ENCODE assay signal across 18 cellular contexts in genomic region chr2:144619760-144620159, GRCh38.
"Had no signal": no experiment of that assay in that cellular context is flagged by ENCODE, and none has a peak within 500 bp of the region (broad histone marks: within the 10 kb centered on the region; RNA-seq: fewer than 3 reads in every experiment).

No MANE protein-coding gene starts in this region.

- H3K4me3 ChIP-seq: heart right ventricle, pancreas, upper lobe of left lung had no signal

- ATAC-seq: heart right ventricle; left colon; pancreas; right cardiac atrium; stimulated activated naive CD8-positive, alpha-beta T cell treated with anti-CD3 and anti-CD28 coated beads, Interleukin-15, Interleukin-2, amounts not matched to agents 100 U/mL and 50 U/mL, for 24 hours had no signal

- H3K36me3 Mint-ChIP-seq: activated naive CD4-positive, alpha-beta T cell treated with anti-CD3 and anti-CD28 coated beads, Interleukin-2, amount 10 ng/mL, durations not matched to agents 7 days and 5 days had no signal

- H3K27ac Mint-ChIP-seq: activated naive CD4-positive, alpha-beta T cell treated with anti-CD3 and anti-CD28 coated beads, Interleukin-2, amount 10 ng/mL, durations not matched to agents 7 days and 5 days; brain; memory B cell; nephron progenitor cell had no signal

- H3K4me1 Mint-ChIP-seq: activated naive CD4-positive, alpha-beta T cell treated with anti-CD3 and anti-CD28 coated beads, Interleukin-2, amount 10 ng/mL, durations not matched to agents 7 days and 5 days; brain; nephron progenitor cell had no signal

- H3K4me3 Mint-ChIP-seq: activated naive CD4-positive, alpha-beta T cell treated with anti-CD3 and anti-CD28 coated beads, Interleukin-2, amount 10 ng/mL, durations not matched to agents 7 days and 5 days; brain; memory B cell; nephron progenitor cell had no signal

- H3K27me3 Mint-ChIP-seq: activated naive CD4-positive, alpha-beta T cell treated with anti-CD3 and anti-CD28 coated beads, Interleukin-2, amount 10 ng/mL, durations not matched to agents 7 days and 5 days; memory B cell had no signal

- DNase-seq: activated CD4-positive, CD25-positive, alpha-beta regulatory T cell treated with anti-CD3 and anti-CD28 coated beads, Interleukin-2, amount 50 U/mL, for 72 hours; activated CD8-positive, alpha-beta memory T cell treated with anti-CD3 and anti-CD28 coated beads, Interleukin-2, amount 50 U/mL, for 48 hours; activated effector memory CD4-positive, alpha-beta T cell treated with anti-CD3 and anti-CD28 coated beads, Interleukin-2, amount 50 U/mL, for 16 hours; activated naive CD4-positive, alpha-beta T cell treated with anti-CD3 and anti-CD28 coated beads, Interleukin-2, amount 10 ng/mL, durations not matched to agents 7 days and 5 days; activated T-cell treated with anti-CD3 and anti-CD28 coated beads, Interleukin-2, amount 50 U/mL, for 48 hours; aorta; erythroblast; foreskin fibroblast; heart right ventricle; left colon; nephron progenitor cell; pancreas; right cardiac atrium; stimulated activated CD4-positive, alpha-beta T cell treated with anti-CD3 and anti-CD28 coated beads, Interleukin-4, amount 100 ng/mL, for 24 hours; stimulated activated naive CD8-positive, alpha-beta T cell treated with anti-CD3 and anti-CD28 coated beads, Interleukin-15, Interleukin-2, amounts not matched to agents 100 U/mL and 50 U/mL, for 24 hours; upper lobe of left lung had no signal
